Comparison of ENCODE assay signal across 10 cellular contexts in genomic region chr5:180652346-180652745, GRCh38.
"Had no signal": no experiment of that assay in that cellular context is flagged by ENCODE, and none has a peak within 500 bp of the region (broad histone marks: within the 10 kb centered on the region; RNA-seq: fewer than 3 reads in every experiment).

No MANE protein-coding gene starts in this region.

- H2AFZ ChIP-seq: GM23338 had no signal

- H3K27ac ChIP-seq: HL-60, KMS-11 had no signal

- H3K4me3 ChIP-seq: GM23338 had no signal

- DNase-seq: H9, HCEC 1CT, IMR-90, KBM-7 had no signal

- FAIRE-seq: H1, H54, HTR-8/SVneo had no signal

- H3K9ac ChIP-seq: KMS-11 had no signal

- H3K4me2 ChIP-seq: GM23338, KMS-11 had no signal

- ATAC-seq: GM23338 had no signal
